ENCODE assay signal across 9 cellular contexts in genomic region chr14:61388173-61388975, GRCh38.
A peak's percentile ranks its signal among the peaks of the same experiment; 100 is the strongest.
DNase-seq lines count a peak whose midpoint lies in the region; ATAC-seq and TF ChIP-seq lines count a peak whose summit lies in the region.
"Had no signal": no experiment of that assay in that cellular context is flagged by ENCODE, and none has a peak within 500 bp of the region (broad histone marks: within the 10 kb centered on the region; RNA-seq: fewer than 3 reads in every experiment).

No MANE protein-coding gene starts in this region.

- no peak overlapping the region for H4K8ac ChIP-seq in mesenchymal stem cell (ENCODE audit: low read length)

- no peak overlapping the region for H2BK12ac ChIP-seq in mesenchymal stem cell (ENCODE audit: low read length in 2 of 2)

- H3K23ac ChIP-seq in mesenchymal stem cell (ENCODE audit: low read length in 2 of 2): no peak overlapping the region

- H3K9ac ChIP-seq in mesenchymal stem cell (ENCODE audit: low read length): peak overlapping the region; percentile 44

- peaks cover 7 to 37% of the 10 kb centered on the region in 2 experiments for H3K27me3 ChIP-seq in mesenchymal stem cell (ENCODE audit: control insufficient read depth in 1 of 2, insufficient read depth in 1 of 2, low read length in 2 of 2)
- no peaks in the 10 kb centered on the region for H3K27me3 ChIP-seq in uterus
- no peaks in the 10 kb centered on the region for H3K27me3 ChIP-seq in testis

- H2BK5ac ChIP-seq in mesenchymal stem cell (ENCODE audit: low read depth, low read length, poor library complexity, severe bottlenecking): no peak overlapping the region

- peak; percentile 50 for ATAC-seq in GM21737 (IDR thresholded peaks at IDR 0.05; ENCODE audit: unreplicated experiment)
- ATAC-seq in activated T-helper 17 cell treated with anti-CD3 and anti-CD28 coated beads, Interleukin-2, amount 50 U/mL, for 72 hours (replicated peaks): peak; percentile 83

- no peak overlapping the region for H2AFZ ChIP-seq in mesenchymal stem cell (ENCODE audit: low read depth, low read length)

- TF ChIP-seq CTCF in GM13977 (IDR thresholded peaks at IDR 0.05; ENCODE audit: extremely low read depth, insufficient read depth, missing control alignments): no peak
- TF ChIP-seq CTCF in uterus (IDR thresholded peaks at IDR 0.05): no peak
- no peak for TF ChIP-seq CTCF in testis (IDR thresholded peaks at IDR 0.05)

- H3K36me3 ChIP-seq in mesenchymal stem cell (ENCODE audit: control insufficient read depth in 1 of 2, insufficient read depth in 2 of 2, low read depth in 1 of 2, low read length in 2 of 2) (no peaks in the 10 kb centered on the region), uterus (no peaks in the 10 kb centered on the region), testis (ENCODE audit: low read depth, missing control alignments) (no peaks in the 10 kb centered on the region)

- no peak overlapping the region for H3K4me3 Mint-ChIP-seq in activated T-helper 17 cell treated with anti-CD3 and anti-CD28 coated beads, Interleukin-2, amount 50 U/mL, for 72 hours

- H3K4me1 Mint-ChIP-seq in activated T-helper 17 cell treated with anti-CD3 and anti-CD28 coated beads, Interleukin-2, amount 50 U/mL, for 72 hours: peaks cover 27% of the 10 kb centered on the region

- no peak overlapping the region for H3K4ac ChIP-seq in mesenchymal stem cell (ENCODE audit: low read depth in 1 of 2, low read length in 2 of 2)

- no peak overlapping the region for H2AK5ac ChIP-seq in mesenchymal stem cell (ENCODE audit: low read length, severe bottlenecking)

- no peak overlapping the region for H3K27ac Mint-ChIP-seq in activated T-helper 17 cell treated with anti-CD3 and anti-CD28 coated beads, Interleukin-2, amount 50 U/mL, for 72 hours

- H3K4me2 ChIP-seq in mesenchymal stem cell (ENCODE audit: low read length, poor library complexity, severe bottlenecking): no peak overlapping the region

- H3K27ac ChIP-seq in mesenchymal stem cell (ENCODE audit: low read length, poor library complexity, severe bottlenecking): no peak overlapping the region
- peak overlapping the region in 1 of 2 donors; percentile 7 for H3K27ac ChIP-seq in uterus
- no peak overlapping the region for H3K27ac ChIP-seq in testis
- H3K27ac ChIP-seq: VCaP had no signal

- no peaks in the 10 kb centered on the region for H3K27me3 Mint-ChIP-seq in activated T-helper 17 cell treated with anti-CD3 and anti-CD28 coated beads, Interleukin-2, amount 50 U/mL, for 72 hours

- no peaks in the 10 kb centered on the region for H3K9me3 ChIP-seq in mesenchymal stem cell (ENCODE audit: control insufficient read depth, low read length)
- no peaks in the 10 kb centered on the region for H3K9me3 ChIP-seq in uterus
- H3K9me3 ChIP-seq in testis: no peaks in the 10 kb centered on the region

- in situ Hi-C loops in GM13977 (cut with MboI; ENCODE audit: low pct_unique_long_range_greater_than_20kb, low sequenced_read_pairs, unreplicated experiment): no loop called here

- 81% methylated on average over 7 of the region's 7 CpGs for WGBS in mesenchymal stem cell
- WGBS in testis, 2 donors: 82% methylated on average over 7 of the region's 7 CpGs

- no peak overlapping the region for H2BK120ac ChIP-seq in mesenchymal stem cell (ENCODE audit: low read depth, low read length)

- peak; percentile 59 for DNase-seq in GM13977 (ENCODE audit: low spot score)
- peak; percentile 80 for DNase-seq in M059J (ENCODE audit: low read depth)
- DNase-seq in mesenchymal stem cell: peak; percentile 15
- DNase-seq in uterus: no peak
- no peak for DNase-seq in NCI-H2227 (lab: John Stamatoyannopoulos, UW; ENCODE audit: unreplicated experiment)
- no peak for DNase-seq in testis

- peaks cover 58% of the 10 kb centered on the region for H3K36me3 Mint-ChIP-seq in activated T-helper 17 cell treated with anti-CD3 and anti-CD28 coated beads, Interleukin-2, amount 50 U/mL, for 72 hours (ENCODE audit: low read depth)

- H3K79me1 ChIP-seq in mesenchymal stem cell (replicated peaks; ENCODE audit: low read length, poor library complexity, severe bottlenecking): no peaks in the 10 kb centered on the region

- no peak overlapping the region for H2BK15ac ChIP-seq in mesenchymal stem cell (ENCODE audit: low read depth, poor library complexity, severe bottlenecking)

- H3K4me3 ChIP-seq in mesenchymal stem cell (ENCODE audit: insufficient read depth in 1 of 2, low read depth in 1 of 2, low read length in 2 of 2): no peak overlapping the region
- no peak overlapping the region for H3K4me3 ChIP-seq in uterus
- H3K4me3 ChIP-seq in testis: no peak overlapping the region

- no peak overlapping the region for H3K18ac ChIP-seq in mesenchymal stem cell (ENCODE audit: low read depth in 1 of 2, low read length in 2 of 2)

- no peaks in the 10 kb centered on the region for H3K9me3 Mint-ChIP-seq in activated T-helper 17 cell treated with anti-CD3 and anti-CD28 coated beads, Interleukin-2, amount 50 U/mL, for 72 hours

- H3K4me1 ChIP-seq in mesenchymal stem cell (ENCODE audit: control insufficient read depth, insufficient read depth, low read depth, low read length): peaks cover 1% of the 10 kb centered on the region
- no peaks in the 10 kb centered on the region for H3K4me1 ChIP-seq in uterus
- no peaks in the 10 kb centered on the region for H3K4me1 ChIP-seq in testis

- no peak overlapping the region for H4K91ac ChIP-seq in mesenchymal stem cell (ENCODE audit: low read length)

- intact Hi-C loops in uterus (cut with DNase I; ENCODE audit: low total_unique reads) (no loop called here), testis (cut with DNase I; ENCODE audit: low total_unique reads) (no loop called here)

- TF ChIP-seq POLR2A in uterus (IDR thresholded peaks at IDR 0.05) (no peak), testis (IDR thresholded peaks at IDR 0.05) (no peak)

- H3K14ac ChIP-seq in mesenchymal stem cell (ENCODE audit: low read length in 2 of 2): no peak overlapping the region

Comparison
In these comparisons a context has a peak if more than half of its experiments do, and no peak if none do; other contexts are left out.
1. DNase-seq: peak in GM13977 (single experiment), M059J (single experiment) and mesenchymal stem cell (single experiment); none in uterus (0 of 2), NCI-H2227 (single experiment) and testis (single experiment).